Comparison of ENCODE assay signal across 1 cellular context in the genomic region with DNA sequence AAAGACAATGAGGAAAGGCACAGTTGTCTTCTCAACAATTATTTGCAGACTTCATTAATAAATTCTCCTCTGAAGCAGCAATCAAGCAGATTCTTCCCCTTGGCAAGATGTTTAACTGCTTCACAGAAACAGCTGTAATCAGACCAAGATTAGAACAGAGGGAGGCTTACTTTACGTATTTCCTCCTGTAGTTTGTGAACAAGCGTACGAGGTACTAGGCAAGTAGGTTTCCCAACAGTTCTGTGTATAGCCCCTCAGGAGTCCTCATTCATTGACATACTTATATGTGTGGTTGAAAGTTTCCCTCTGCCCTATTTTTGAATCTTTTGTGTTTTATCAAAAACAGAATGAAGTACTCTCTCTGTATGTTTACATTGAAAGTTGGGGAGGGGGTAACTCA.
TF ChIP-seq lines count a peak whose summit lies in the region.

No MANE protein-coding gene starts in this region.

TF ChIP-seq in H1, 55 proteins besides CTCF, POLR2A, EP300 and RAD21:
- no peak for TF ChIP-seq KDM1A (IDR thresholded peaks at IDR 0.05; ENCODE audit: borderline replicate concordance, low read length)
- TF ChIP-seq CHD2 (IDR thresholded peaks at IDR 0.05; ENCODE audit: low read length): no peak
- TF ChIP-seq SP1 (IDR thresholded peaks at IDR 0.05; ENCODE audit: low read depth, low read length): no peak
- TF ChIP-seq SP4 (IDR thresholded peaks at IDR 0.05; ENCODE audit: low read length): no peak
- no peak for TF ChIP-seq BACH1 (IDR thresholded peaks at IDR 0.05; ENCODE audit: low read length)
